In genomic region chr16:4402439-4403132, GRCh38 we compare ENCODE assay signal across 8 cellular contexts. TPM values are rescaled to one million over a fixed set of nuclear protein-coding genes. Genes with fewer than 3 reads are reported as not detected.
DNase-seq lines count a peak whose midpoint lies in the region; ATAC-seq, FAIRE-seq and TF ChIP-seq lines count a peak whose summit lies in the region.

No MANE protein-coding gene starts in this region.

- FAIRE-seq in bronchial epithelial cell (lab: Jason Lieb, UNC), result no peak

- H3K4me3 ChIP-seq in bronchial epithelial cell (ENCODE audit: low read depth, low read length) (peak overlapping the region; percentile 1), kidney epithelial cell (ENCODE audit: low read depth, low read length) (no peak overlapping the region)

- DNase-seq in AG08396 (ENCODE audit: low spot score) (peak; percentile 92), NCI-H2196 treated with DMSO at 0.1 percent for 48 hours (lab: John Stamatoyannopoulos, UW; ENCODE audit: unreplicated experiment) (peak; percentile 35), bronchial epithelial cell (ENCODE audit: low read depth) (peak; percentile 29), kidney epithelial cell (ENCODE audit: low read depth) (no peak)
- peak; percentile 46 for DNase-seq in activated CD4-positive, CD25-positive, alpha-beta regulatory T cell treated with anti-CD3 and anti-CD28 coated beads, Interleukin-2, amount 50 U/mL, for 16 hours (ENCODE audit: low read depth, low spot score)
- peak; percentile 78 to 80 for DNase-seq in stimulated activated CD4-positive, alpha-beta T cell treated with anti-CD3 and anti-CD28 coated beads, Interleukin-2, amount 100 ng/mL, for 24 hours

- H3K27me3 ChIP-seq in bronchial epithelial cell (ENCODE audit: control insufficient read depth, insufficient read depth, low read length), result no peaks in the 10 kb centered on the region
- no peaks in the 10 kb centered on the region for H3K27me3 ChIP-seq in kidney epithelial cell (ENCODE audit: control insufficient read depth, insufficient read depth, low read length)

- peaks cover 12% of the 10 kb centered on the region for H3K36me3 ChIP-seq in bronchial epithelial cell (ENCODE audit: control insufficient read depth, insufficient read depth, low read length)
- H3K36me3 ChIP-seq in kidney epithelial cell (ENCODE audit: control insufficient read depth, insufficient read depth, low read length), result no peaks in the 10 kb centered on the region

- peak; percentile 92 for TF ChIP-seq CTCF in bronchial epithelial cell (IDR thresholded peaks at IDR 0.05; ENCODE audit: insufficient read depth, low read length, severe bottlenecking)
- peak; percentile 84 for TF ChIP-seq CTCF in kidney epithelial cell (IDR thresholded peaks at IDR 0.05; ENCODE audit: insufficient read depth, low read length, poor library complexity, severe bottlenecking)

- peak; percentile 66 for ATAC-seq in GM21723 (IDR thresholded peaks at IDR 0.05; ENCODE audit: unreplicated experiment)
- ATAC-seq in GM21390 (IDR thresholded peaks at IDR 0.05; ENCODE audit: unreplicated experiment), result no peak

RNA-seq across cellular contexts. Expression of gene CORO7, which starts 13.8 kb away (rescaled TPM):
- total RNA-seq in bronchial epithelial cell (7.6 and 15.6 TPM in 2 replicates), kidney epithelial cell (57.3 and 76.2 TPM in 2 replicates)

RNA-seq across cellular contexts. Expression of gene DNAJA3, which starts 23.1 kb away (rescaled TPM):
- total RNA-seq in bronchial epithelial cell, result 62.9 and 74.8 TPM in 2 replicates
- total RNA-seq in kidney epithelial cell, result 71.2 and 77.6 TPM in 2 replicates

RNA-seq across cellular contexts. Expression of gene VASN, which starts 30.9 kb away (rescaled TPM):
- total RNA-seq in bronchial epithelial cell (6.6 and 10.0 TPM in 2 replicates), kidney epithelial cell (60.4 and 73.5 TPM in 2 replicates)

RNA-seq across cellular contexts. Expression of gene PAM16, which starts 51.5 kb away (rescaled TPM):
- total RNA-seq in bronchial epithelial cell (50.3 and 54.8 TPM in 2 replicates), kidney epithelial cell (58.1 and 62.8 TPM in 2 replicates)
